In genomic region chr17:36544320-36545092, GRCh38 we compare ENCODE assay signal across 8 cellular contexts. TPM values are rescaled to one million over a fixed set of nuclear protein-coding genes. Genes with fewer than 3 reads are reported as not detected.
DNase-seq lines count a peak whose midpoint lies in the region; ATAC-seq and TF ChIP-seq lines count a peak whose summit lies in the region.

A gene with protein sequence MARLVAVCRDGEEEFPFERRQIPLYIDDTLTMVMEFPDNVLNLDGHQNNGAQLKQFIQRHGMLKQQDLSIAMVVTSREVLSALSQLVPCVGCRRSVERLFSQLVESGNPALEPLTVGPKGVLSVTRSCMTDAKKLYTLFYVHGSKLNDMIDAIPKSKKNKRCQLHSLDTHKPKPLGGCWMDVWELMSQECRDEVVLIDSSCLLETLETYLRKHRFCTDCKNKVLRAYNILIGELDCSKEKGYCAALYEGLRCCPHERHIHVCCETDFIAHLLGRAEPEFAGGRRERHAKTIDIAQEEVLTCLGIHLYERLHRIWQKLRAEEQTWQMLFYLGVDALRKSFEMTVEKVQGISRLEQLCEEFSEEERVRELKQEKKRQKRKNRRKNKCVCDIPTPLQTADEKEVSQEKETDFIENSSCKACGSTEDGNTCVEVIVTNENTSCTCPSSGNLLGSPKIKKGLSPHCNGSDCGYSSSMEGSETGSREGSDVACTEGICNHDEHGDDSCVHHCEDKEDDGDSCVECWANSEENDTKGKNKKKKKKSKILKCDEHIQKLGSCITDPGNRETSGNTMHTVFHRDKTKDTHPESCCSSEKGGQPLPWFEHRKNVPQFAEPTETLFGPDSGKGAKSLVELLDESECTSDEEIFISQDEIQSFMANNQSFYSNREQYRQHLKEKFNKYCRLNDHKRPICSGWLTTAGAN (plus strand): TSS chr17:36544919. CDS start chr17:36545725, 806 bp downstream.

- peak within 1 kb of the TSS; percentile 96 to 99 (median 98) for H3K27ac Mint-ChIP-seq in CD14-positive monocyte
- H3K27ac Mint-ChIP-seq in activated CD4-positive, alpha-beta memory T cell treated with anti-CD3 and anti-CD28 coated beads for 36 hours = peak within 1 kb of the TSS; percentile 98

- ATAC-seq in GM19452 (IDR thresholded peaks at IDR 0.05; ENCODE audit: unreplicated experiment) (peak; percentile 52), HG03571 (IDR thresholded peaks at IDR 0.05; ENCODE audit: unreplicated experiment) (peak; percentile 52), right lobe of liver (peak; percentile 81 to 83 (median 82))

- H3K4me1 ChIP-seq in right lobe of liver = peaks cover 0 to 38% (median 11%) of the 10 kb centered on the region in 4 donors

- intact Hi-C loops in CD14-positive monocyte (cut with micrococcal nuclease) = loop anchor here (5.0 to 10.0 kb wide), 2 partner anchors 48 to 410 kb away; partner anchors contain the start of gene DHRS11 (in 2 of the 2)
- intact Hi-C loops in activated CD4-positive, alpha-beta memory T cell treated with anti-CD3 and anti-CD28 coated beads for 36 hours (cut with micrococcal nuclease) = loop anchor here (1.0 to 10.0 kb wide), 3 partner anchors 9 to 180 kb away; partner anchors contain the start of gene DHRS11
- intact Hi-C loops in right lobe of liver (cut with DNase I) = loop anchor here in 1 of 2 donors (10.0 kb wide), 1 partner anchor 50 kb away; the partner anchor contains the start of gene DHRS11

- WGBS in right lobe of liver (ENCODE audit: insufficient coverage, low coverage, low lambda C conversion rate, missing lambda C conversion rate) = under 1% methylated on average over 26 of the region's 72 CpGs

- peaks cover 0 to 2% (median 0%) of the 10 kb centered on the region in 7 donors for H3K9me3 Mint-ChIP-seq in CD14-positive monocyte
- H3K9me3 Mint-ChIP-seq in activated CD4-positive, alpha-beta memory T cell treated with anti-CD3 and anti-CD28 coated beads for 36 hours = no peaks in the 10 kb centered on the region

- CTCF ChIA-PET in activated CD4-positive, alpha-beta memory T cell treated with anti-CD3 and anti-CD28 coated beads for 36 hours (lab: Charles Lee) = interaction anchor here (0.6 to 3.4 kb wide), 4 partner anchors 10 to 58 kb away, joined by 3 to 19 read pairs (median 10); partner anchors contain the start of genes MRM1, MYO19 and PIGW

- H3K4me3 Mint-ChIP-seq in CD14-positive monocyte = peak within 1 kb of the TSS; percentile 92 to 98
- H3K4me3 Mint-ChIP-seq in activated CD4-positive, alpha-beta memory T cell treated with anti-CD3 and anti-CD28 coated beads for 36 hours = peak within 1 kb of the TSS; percentile 97

- no peaks in the 10 kb centered on the region for H3K36me3 ChIP-seq in right lobe of liver

- H3K27me3 ChIP-seq in right lobe of liver = no peaks in the 10 kb centered on the region

- H3K27me3 Mint-ChIP-seq in CD14-positive monocyte (ENCODE audit: low read depth in 3 of 3) = no peaks in the 10 kb centered on the region
- no peaks in the 10 kb centered on the region for H3K27me3 Mint-ChIP-seq in activated CD4-positive, alpha-beta memory T cell treated with anti-CD3 and anti-CD28 coated beads for 36 hours

- peak within 1 kb of the TSS; percentile 92 to 98 (median 94) for H3K4me3 ChIP-seq in right lobe of liver

- peak; percentile 85 for TF ChIP-seq POLR2A in right lobe of liver (IDR thresholded peaks at IDR 0.05)

- POLR2A ChIA-PET in activated CD4-positive, alpha-beta memory T cell treated with anti-CD3 and anti-CD28 coated beads for 36 hours (lab: Charles Lee) = interaction anchor here (0.7 to 3.6 kb wide), 5 partner anchors 9 to 58 kb away, joined by 3 to 59 read pairs (median 3); partner anchors contain the start of genes MYO19, PIGW and ZNHIT3

- no peaks in the 10 kb centered on the region for H3K9me3 ChIP-seq in right lobe of liver

- TF ChIP-seq CTCF in CD14-positive monocyte (IDR thresholded peaks at IDR 0.05) = peak; percentile 21
- no peak for TF ChIP-seq CTCF in right lobe of liver (IDR thresholded peaks at IDR 0.05)

- DNase-seq in CD14-positive monocyte (ENCODE audit: low spot score) = peak; percentile 92
- peak; percentile 53 for DNase-seq in NCI-H82 treated with DMSO at 0.1 percent for 48 hours (lab: John Stamatoyannopoulos, UW; ENCODE audit: unreplicated experiment)
- peak; percentile 96 for DNase-seq in activated CD4-positive, alpha-beta memory T cell treated with anti-CD3 and anti-CD28 coated beads for 36 hours
- peak; percentile 77 to 94 for DNase-seq in dermis microvascular lymphatic vessel endothelial cell (ENCODE audit: low read depth in 2 of 2)
- peak; percentile 94 to 96 (median 96) for DNase-seq in right lobe of liver
- DNase-seq in stimulated activated CD4-positive, alpha-beta T cell treated with anti-CD3 and anti-CD28 coated beads, Interleukin-4, amount 100 ng/mL, for 1 hour = peak; percentile 89

- H3K27ac ChIP-seq in right lobe of liver = peak within 1 kb of the TSS; percentile 92 to 98 (median 98)

- peaks cover 36% of the 10 kb centered on the region for H3K4me1 Mint-ChIP-seq in CD14-positive monocyte
- peaks cover 31% of the 10 kb centered on the region for H3K4me1 Mint-ChIP-seq in activated CD4-positive, alpha-beta memory T cell treated with anti-CD3 and anti-CD28 coated beads for 36 hours (ENCODE audit: low read depth)

- H3K36me3 Mint-ChIP-seq in CD14-positive monocyte = peaks cover 9 to 17% of the 10 kb centered on the region in 2 donors
- peaks cover 25% of the 10 kb centered on the region for H3K36me3 Mint-ChIP-seq in activated CD4-positive, alpha-beta memory T cell treated with anti-CD3 and anti-CD28 coated beads for 36 hours

RNA-seq across cellular contexts. Expression of the gene that starts here (rescaled TPM):
- 10 to 100 TPM; 22.3 to 31.5 TPM for polyA plus RNA-seq in CD14-positive monocyte
- total RNA-seq in activated CD4-positive, alpha-beta memory T cell treated with anti-CD3 and anti-CD28 coated beads for 36 hours = 10 to 100 TPM; 74.8 to 84.0 TPM
- 29.7 and 40.6 TPM in 2 replicates for total RNA-seq in dermis microvascular lymphatic vessel endothelial cell
- total RNA-seq in right lobe of liver = 10 to 100 TPM; 24.3 to 39.6 (median 35.3) TPM

Comparison
In these comparisons a context has a peak if more than half of its experiments do, and no peak if none do; other contexts are left out.
1. Peak in every context shown above with its lines: DNase-seq, ATAC-seq, H3K4me3 ChIP-seq and H3K27ac ChIP-seq.